Comparison of ENCODE assay signal across 19 cellular contexts in genomic region chr9:68963416-68963815, GRCh38. TPM values are rescaled to one million over a fixed set of nuclear protein-coding genes. Genes with fewer than 3 reads are reported as not detected.
DNase-seq lines count a peak whose midpoint lies in the region; ATAC-seq and TF ChIP-seq lines count a peak whose summit lies in the region.
"Had no signal": no experiment of that assay in that cellular context is flagged by ENCODE, and none has a peak within 500 bp of the region (broad histone marks: within the 10 kb centered on the region; RNA-seq: fewer than 3 reads in every experiment).

No MANE protein-coding gene starts in this region.

- no peak overlapping the region for H2AFZ ChIP-seq in hepatocyte
- H2AFZ ChIP-seq: GM23248 had no signal

- no TSS peak for BruUV-seq in Caco-2 (replicated peaks; lab: Mats Ljungman, UMichigan)

- POLR2A ChIA-PET in Caco-2 (lab: Charles Lee): no interaction called here

- H3K79me2 ChIP-seq in hepatocyte: no peaks in the 10 kb centered on the region

- no peaks in the 10 kb centered on the region for H3K9me2 ChIP-seq in hepatocyte (replicated peaks; ENCODE audit: insufficient read depth)

- DNase-seq in COLO829 (ENCODE audit: low spot score): peak; percentile 74
- no peak for DNase-seq in hepatocyte (ENCODE audit: low spot score)
- no peak for DNase-seq in nucleus accumbens (lab: John Stamatoyannopoulos, UW)
- no peak for DNase-seq in Caco-2
- DNase-seq in HPDE6-E6E7 (ENCODE audit: extremely low spot score): no peak
- DNase-seq: 8988T; AML-193; CD4-positive, CD25-positive, alpha-beta regulatory T cell; DMS153; DMS79 treated with DMSO at 0.1 percent for 48 hours; EL; GM23248 had no signal

- peaks cover 17% of the 10 kb centered on the region for H3K4me1 ChIP-seq in hepatocyte (ENCODE audit: insufficient read depth)
- peaks cover 14% of the 10 kb centered on the region for H3K4me1 ChIP-seq in muscle layer of colon (ENCODE audit: insufficient read depth, low read length)
- no peaks in the 10 kb centered on the region for H3K4me1 ChIP-seq in Caco-2
- H3K4me1 ChIP-seq: BLaER1 had no signal

- H3K27me3 ChIP-seq in hepatocyte (no peaks in the 10 kb centered on the region), muscle layer of colon (ENCODE audit: control insufficient read depth in 1 of 2, insufficient read depth in 2 of 2, low read length in 2 of 2) (no peaks in the 10 kb centered on the region), Caco-2 (replicated peaks; ENCODE audit: control insufficient read depth, insufficient read depth, low read length) (no peaks in the 10 kb centered on the region)
- H3K27me3 ChIP-seq: BLaER1 had no signal

- peaks cover 5% of the 10 kb centered on the region for H3K36me3 Mint-ChIP-seq in Caco-2 (ENCODE audit: insufficient read depth, unreplicated experiment)
- H3K36me3 Mint-ChIP-seq: CD4-positive, CD25-positive, alpha-beta regulatory T cell had no signal

- H3K4me2 ChIP-seq in hepatocyte: no peak overlapping the region
- H3K4me2 ChIP-seq: BLaER1 had no signal

- CTCF ChIA-PET in Caco-2 (lab: Charles Lee): no interaction called here

- no peaks in the 10 kb centered on the region for H4K20me1 ChIP-seq in hepatocyte (ENCODE audit: insufficient read depth, poor library complexity, severe bottlenecking)
- H4K20me1 ChIP-seq: BLaER1 had no signal

- intact Hi-C loops in Caco-2 (cut with micrococcal nuclease; ENCODE audit: unreplicated experiment): no loop called here

- H3K9ac ChIP-seq in muscle layer of colon (ENCODE audit: low read length): no peak overlapping the region
- H3K9ac ChIP-seq: BLaER1, GM23248 had no signal

- no peak overlapping the region for H3K4me3 Mint-ChIP-seq in Caco-2 (ENCODE audit: unreplicated experiment)
- H3K4me3 Mint-ChIP-seq: CD4-positive, CD25-positive, alpha-beta regulatory T cell; IgD-negative memory B cell had no signal

- H3K9me3 Mint-ChIP-seq in Caco-2 (ENCODE audit: unreplicated experiment): no peaks in the 10 kb centered on the region
- H3K9me3 Mint-ChIP-seq: IgD-negative memory B cell had no signal

- H3K9me3 ChIP-seq in hepatocyte (ENCODE audit: low read depth) (no peaks in the 10 kb centered on the region), muscle layer of colon (ENCODE audit: low read length) (no peaks in the 10 kb centered on the region), Caco-2 (no peaks in the 10 kb centered on the region)

- no peak for ATAC-seq in GM21737 (IDR thresholded peaks at IDR 0.05; ENCODE audit: unreplicated experiment)
- ATAC-seq: HCT116 had no signal

- WGBS in hepatocyte (ENCODE audit: low lambda C conversion rate, missing lambda C conversion rate): 72% methylated on average over 3 of the region's 3 CpGs

- no peak overlapping the region for H3K27ac Mint-ChIP-seq in Caco-2 (ENCODE audit: unreplicated experiment)
- H3K27ac Mint-ChIP-seq: CD4-positive, CD25-positive, alpha-beta regulatory T cell had no signal

- H3K27me3 Mint-ChIP-seq in Caco-2 (ENCODE audit: insufficient read depth, unreplicated experiment): no peaks in the 10 kb centered on the region
- H3K27me3 Mint-ChIP-seq: CD4-positive, CD25-positive, alpha-beta regulatory T cell; IgD-negative memory B cell had no signal

- H3K36me3 ChIP-seq in hepatocyte (replicated peaks; ENCODE audit: insufficient read depth, low read depth) (no peaks in the 10 kb centered on the region), muscle layer of colon (ENCODE audit: insufficient read depth, low read length) (no peaks in the 10 kb centered on the region), Caco-2 (ENCODE audit: control insufficient read depth, insufficient read depth, low read length) (no peaks in the 10 kb centered on the region)
- H3K36me3 ChIP-seq: BLaER1 had no signal

- H3K27ac ChIP-seq in VCaP: peak overlapping the region; percentile 62
- peak overlapping the region; percentile 79 for H3K27ac ChIP-seq in hepatocyte
- H3K27ac ChIP-seq in muscle layer of colon (ENCODE audit: low read depth, low read length): peak overlapping the region; percentile 4
- H3K27ac ChIP-seq: BLaER1, GM23248 had no signal

- no peaks in the 10 kb centered on the region for H3K4me1 Mint-ChIP-seq in Caco-2 (ENCODE audit: low read depth, unreplicated experiment)

- H3K4me3 ChIP-seq in hepatocyte (no peak overlapping the region), muscle layer of colon (ENCODE audit: low read depth in 1 of 2, low read length in 2 of 2) (no peak overlapping the region), Caco-2 (ENCODE audit: low read depth, low read length) (no peak overlapping the region)
- H3K4me3 ChIP-seq: BLaER1, GM23248 had no signal

- TF ChIP-seq CTCF in VCaP (conservative IDR thresholded peaks at IDR 0.05): no peak
- no peak for TF ChIP-seq CTCF in hepatocyte (IDR thresholded peaks at IDR 0.05; ENCODE audit: poor library complexity)
- no peak for TF ChIP-seq CTCF in Caco-2 (IDR thresholded peaks at IDR 0.05; ENCODE audit: insufficient read depth in 1 of 2, low read depth in 1 of 2, low read length in 1 of 2, severe bottlenecking in 1 of 2, unreplicated experiment in 1 of 2)

RNA-seq across cellular contexts. Expression of gene PRKACG, which starts 50.5 kb away (rescaled TPM):
- not detected in 2 replicates for total RNA-seq in hepatocyte
- polyA plus RNA-seq in hepatocyte: not detected in 2 replicates
- not detected in 2 replicates for total RNA-seq in Caco-2 (2022)
- total RNA-seq: CD4-positive, CD25-positive, alpha-beta regulatory T cell; GM23248; HT1080 had no signal
- polyA plus RNA-seq: CD4-positive, CD25-positive, alpha-beta regulatory T cell; GM23248; IgD-negative memory B cell had no signal

Comparison
In these comparisons a context has a peak if more than half of its experiments do, and no peak if none do; other contexts are left out.
1. H3K27ac ChIP-seq: peak in every context shown above with its lines; median percentile 79 in hepatocyte; 62 in VCaP; 4 in muscle layer of colon.